8 cellular contexts compared by ENCODE assay signal in the genomic region with DNA sequence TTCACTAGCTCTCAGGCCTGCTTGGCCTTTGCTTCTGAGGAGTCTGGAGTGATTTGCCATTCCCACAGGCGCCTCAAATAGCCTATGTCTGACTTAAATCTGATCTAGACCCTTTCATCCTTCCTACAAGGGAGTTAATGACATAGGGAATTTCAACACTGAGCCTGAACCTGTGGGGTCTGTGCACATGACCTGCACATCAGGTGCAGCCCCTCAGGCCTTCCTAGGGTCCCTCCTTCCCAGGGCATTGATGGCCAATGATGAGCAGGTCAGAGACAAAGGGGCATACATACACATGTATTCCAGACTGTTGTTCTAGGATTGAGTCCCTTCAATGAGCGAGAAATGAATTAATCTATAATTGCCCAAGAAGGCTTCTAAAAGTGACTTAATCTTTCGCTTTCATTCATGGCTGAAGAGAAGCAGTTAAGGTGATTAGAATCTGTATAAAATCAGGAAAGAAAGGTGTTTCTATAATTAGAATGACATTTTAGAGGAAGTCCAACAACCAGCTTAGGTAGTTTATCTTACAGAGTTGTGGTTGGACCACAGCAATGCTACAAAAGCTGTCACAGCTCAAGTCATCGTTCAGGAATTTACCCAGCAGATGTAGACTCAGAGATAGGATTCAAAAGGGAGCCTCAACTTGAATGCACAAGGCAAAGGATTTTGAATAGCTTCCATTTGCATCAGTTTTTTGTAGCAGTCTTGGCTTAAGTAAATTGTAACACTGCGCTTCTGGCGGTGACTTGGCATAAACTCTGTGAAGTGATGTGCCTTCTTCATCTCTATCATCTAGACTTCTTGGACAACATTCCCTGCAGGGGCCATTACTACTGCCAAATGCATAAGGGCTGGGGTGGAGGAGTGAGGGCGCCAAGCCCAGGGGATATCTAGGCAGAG. TPM values are rescaled to one million over a fixed set of nuclear protein-coding genes. Genes with fewer than 3 reads are reported as not detected.
DNase-seq lines count a peak whose midpoint lies in the region; ATAC-seq, FAIRE-seq and TF ChIP-seq lines count a peak whose summit lies in the region.

No MANE protein-coding gene starts in this region.

- H3K27me3 Mint-ChIP-seq in CD4-positive, CD25-positive, alpha-beta regulatory T cell, result no peaks in the 10 kb centered on the region
- no peaks in the 10 kb centered on the region for H3K27me3 Mint-ChIP-seq in activated CD8-positive, alpha-beta T cell treated with anti-CD3 and anti-CD28 coated beads, Interleukin-2, amount 10 ng/mL, durations not matched to agents 7 days and 5 days (ENCODE audit: low read depth)

- peak; percentile 68 for FAIRE-seq in HTR-8/SVneo (lab: Jason Lieb, UNC)

- H3K4me1 ChIP-seq in CD4-positive, CD25-positive, alpha-beta regulatory T cell (ENCODE audit: control insufficient read depth, insufficient read depth, low read length, poor library complexity, severe bottlenecking), result peaks cover 27% of the 10 kb centered on the region
- H3K4me1 ChIP-seq in heart left ventricle (peaks cover 11 to 57% (median 37%) of the 10 kb centered on the region in 12 donors), stomach (peaks cover 13 to 27% (median 21%) of the 10 kb centered on the region in 4 donors)

- POLR2A ChIA-PET in activated CD8-positive, alpha-beta T cell treated with anti-CD3 and anti-CD28 coated beads, Interleukin-2, amount 10 ng/mL, durations not matched to agents 7 days and 5 days (lab: Charles Lee), result interaction anchor here (0.8 to 2.6 kb wide), 5 partner anchors 27 to 261 kb away, joined by 3 to 10 read pairs (median 8); a partner anchor contains a TSS

- H3K36me3 Mint-ChIP-seq in CD4-positive, CD25-positive, alpha-beta regulatory T cell, result no peaks in the 10 kb centered on the region
- peaks cover 10% of the 10 kb centered on the region for H3K36me3 Mint-ChIP-seq in activated CD8-positive, alpha-beta T cell treated with anti-CD3 and anti-CD28 coated beads, Interleukin-2, amount 10 ng/mL, durations not matched to agents 7 days and 5 days (ENCODE audit: low read depth)

- intact Hi-C loops in heart left ventricle (cut with DNase I) (loop anchor here in 2 of 10 donors (5.0 to 10.0 kb wide), 2 partner anchors 50 to 52 kb away; no protein-coding TSS in a partner anchor), stomach (cut with DNase I; ENCODE audit: low total_unique reads) (no loop called here)

- peak overlapping the region; percentile 85 to 87 (median 86) for H3K27ac Mint-ChIP-seq in CD4-positive, CD25-positive, alpha-beta regulatory T cell
- peak overlapping the region; percentile 97 for H3K27ac Mint-ChIP-seq in activated CD8-positive, alpha-beta T cell treated with anti-CD3 and anti-CD28 coated beads, Interleukin-2, amount 10 ng/mL, durations not matched to agents 7 days and 5 days

- TF ChIP-seq POLR2A in heart left ventricle (IDR thresholded peaks at IDR 0.05) (no peak), stomach (IDR thresholded peaks at IDR 0.05) (no peak)

- TF ChIP-seq EP300 in stomach (IDR thresholded peaks at IDR 0.05), result no peak

- peak overlapping the region; percentile 64 for H3K27ac ChIP-seq in CD4-positive, CD25-positive, alpha-beta regulatory T cell (ENCODE audit: insufficient read depth, low read length, poor library complexity, severe bottlenecking)
- H3K27ac ChIP-seq in heart left ventricle (peak overlapping the region; percentile 1 to 77 (median 42)), stomach (peak overlapping the region in 4 of 5 donors; percentile 54 to 74 (median 64))

- no peaks in the 10 kb centered on the region for H3K36me3 ChIP-seq in CD4-positive, CD25-positive, alpha-beta regulatory T cell (ENCODE audit: control insufficient read depth, insufficient read depth, low read length)
- H3K36me3 ChIP-seq in heart left ventricle (no peaks in the 10 kb centered on the region), stomach (peaks cover 0 to 3% (median 0%) of the 10 kb centered on the region in 4 donors)

- TF ChIP-seq CTCF in heart left ventricle (IDR thresholded peaks at IDR 0.05) (no peak), stomach (IDR thresholded peaks at IDR 0.05) (no peak)

- no peaks in the 10 kb centered on the region for H3K9me3 ChIP-seq in CD4-positive, CD25-positive, alpha-beta regulatory T cell (ENCODE audit: control insufficient read depth in 2 of 2, low read length in 2 of 2)
- H3K9me3 ChIP-seq in heart left ventricle (peaks cover 0 to 3% (median 0%) of the 10 kb centered on the region in 12 donors), stomach (no peaks in the 10 kb centered on the region)

- no peaks in the 10 kb centered on the region for H3K9me3 Mint-ChIP-seq in CD4-positive, CD25-positive, alpha-beta regulatory T cell
- no peaks in the 10 kb centered on the region for H3K9me3 Mint-ChIP-seq in activated CD8-positive, alpha-beta T cell treated with anti-CD3 and anti-CD28 coated beads, Interleukin-2, amount 10 ng/mL, durations not matched to agents 7 days and 5 days (ENCODE audit: insufficient read depth)

- WGBS in heart left ventricle, 4 donors, result 65 to 77% (median 69%) methylated on average over 7 of the region's 7 CpGs
- 52 to 65% (median 63%) methylated on average over 6 to 7 of the region's 7 CpGs for WGBS in stomach, 5 donors

- peak overlapping the region; percentile 73 to 87 (median 84) for H3K4me3 Mint-ChIP-seq in CD4-positive, CD25-positive, alpha-beta regulatory T cell
- peak overlapping the region; percentile 68 for H3K4me3 Mint-ChIP-seq in activated CD8-positive, alpha-beta T cell treated with anti-CD3 and anti-CD28 coated beads, Interleukin-2, amount 10 ng/mL, durations not matched to agents 7 days and 5 days

- peak; percentile 25 to 35 for ATAC-seq in CD4-positive, CD25-positive, alpha-beta regulatory T cell (ENCODE audit: low read depth in 2 of 2)
- ATAC-seq in GM19455 (IDR thresholded peaks at IDR 0.05; ENCODE audit: unreplicated experiment) (peak; percentile 34), heart left ventricle (peak in 3 of 4 donors; percentile 39 to 68 (median 39))
- ATAC-seq in activated CD8-positive, alpha-beta T cell treated with anti-CD3 and anti-CD28 coated beads, Interleukin-2, amount 10 ng/mL, durations not matched to agents 7 days and 5 days, result peak; percentile 65

- DNase-seq in CD4-positive, CD25-positive, alpha-beta regulatory T cell, result peak in 2 of 3 donors; percentile 20 to 62
- DNase-seq in HTR-8/SVneo (ENCODE audit: insufficient read length, low spot score) (peak; percentile 82), heart left ventricle (no peak), stomach (no peak), COR-L47 (lab: John Stamatoyannopoulos, UW) (no peak)
- peak; percentile 57 for DNase-seq in activated CD8-positive, alpha-beta T cell treated with anti-CD3 and anti-CD28 coated beads, Interleukin-2, amount 10 ng/mL, durations not matched to agents 7 days and 5 days
- no peak for DNase-seq in effector CD8-positive, alpha-beta T cell (lab: John Stamatoyannopoulos, UW)

- H3K4me3 ChIP-seq in CD4-positive, CD25-positive, alpha-beta regulatory T cell (ENCODE audit: low read depth, low read length), result peak overlapping the region; percentile 83
- H3K4me3 ChIP-seq in heart left ventricle (peak overlapping the region in 1 of 12 donors; percentile 2), stomach (no peak overlapping the region)

- H3K27me3 ChIP-seq in CD4-positive, CD25-positive, alpha-beta regulatory T cell (ENCODE audit: control insufficient read depth, insufficient read depth, low read length), result no peaks in the 10 kb centered on the region
- H3K27me3 ChIP-seq in heart left ventricle (no peaks in the 10 kb centered on the region), stomach (no peaks in the 10 kb centered on the region)

- CTCF ChIA-PET in activated CD8-positive, alpha-beta T cell treated with anti-CD3 and anti-CD28 coated beads, Interleukin-2, amount 10 ng/mL, durations not matched to agents 7 days and 5 days (lab: Charles Lee), result interaction anchor here (0.5 to 4.6 kb wide), 12 partner anchors 15 to 279 kb away, joined by 3 to 27 read pairs (median 5); a partner anchor contains a TSS

- peaks cover 29 to 37% (median 32%) of the 10 kb centered on the region in 4 donors for H3K4me1 Mint-ChIP-seq in CD4-positive, CD25-positive, alpha-beta regulatory T cell
- H3K4me1 Mint-ChIP-seq in activated CD8-positive, alpha-beta T cell treated with anti-CD3 and anti-CD28 coated beads, Interleukin-2, amount 10 ng/mL, durations not matched to agents 7 days and 5 days (ENCODE audit: low read depth), result peaks cover 55% of the 10 kb centered on the region

RNA-seq across cellular contexts. Expression of a gene that starts 27.0 kb away (rescaled TPM):
- 16.2 TPM for total RNA-seq in CD4-positive, CD25-positive, alpha-beta regulatory T cell
- 10 to 100 TPM; 18.7 to 31.3 (median 22.5) TPM for polyA plus RNA-seq in CD4-positive, CD25-positive, alpha-beta regulatory T cell
- total RNA-seq in activated CD8-positive, alpha-beta T cell treated with anti-CD3 and anti-CD28 coated beads, Interleukin-2, amount 10 ng/mL, durations not matched to agents 7 days and 5 days, result 10 to 100 TPM; 25.2 to 30.3 TPM
- 10 to 100 TPM; 17.0 to 31.9 (median 22.9) TPM for total RNA-seq in heart left ventricle
- polyA plus RNA-seq in heart left ventricle, result 10 to 100 TPM; 20.5 to 27.1 TPM
- 10 to 100 TPM in 1 of 5 donors, 1 to 10 TPM in 3, not detected in 1; 2.7 to 20.4 (median 7.5) TPM for total RNA-seq in stomach
- polyA plus RNA-seq in stomach, result 10 to 100 TPM in 2 of 3 donors, 1 to 10 TPM in 1; 8.2 to 15.3 (median 10.2) TPM

Comparison
In these comparisons a context has a peak if more than half of its experiments do, and no peak if none do; other contexts are left out.
1. DNase-seq: peak in CD4-positive, CD25-positive, alpha-beta regulatory T cell (2 of 3), HTR-8/SVneo (single experiment) and activated CD8-positive, alpha-beta T cell treated with anti-CD3 and anti-CD28 coated beads, Interleukin-2, amount 10 ng/mL, durations not matched to agents 7 days and 5 days (single experiment); none in heart left ventricle (0 of 5), stomach (single experiment), effector CD8-positive, alpha-beta T cell (single experiment) and COR-L47 (single experiment).
2. Peak in every context shown above with its lines, with median percentiles within 50 percentile points of each other: ATAC-seq and H3K27ac ChIP-seq.